In the genomic region with DNA sequence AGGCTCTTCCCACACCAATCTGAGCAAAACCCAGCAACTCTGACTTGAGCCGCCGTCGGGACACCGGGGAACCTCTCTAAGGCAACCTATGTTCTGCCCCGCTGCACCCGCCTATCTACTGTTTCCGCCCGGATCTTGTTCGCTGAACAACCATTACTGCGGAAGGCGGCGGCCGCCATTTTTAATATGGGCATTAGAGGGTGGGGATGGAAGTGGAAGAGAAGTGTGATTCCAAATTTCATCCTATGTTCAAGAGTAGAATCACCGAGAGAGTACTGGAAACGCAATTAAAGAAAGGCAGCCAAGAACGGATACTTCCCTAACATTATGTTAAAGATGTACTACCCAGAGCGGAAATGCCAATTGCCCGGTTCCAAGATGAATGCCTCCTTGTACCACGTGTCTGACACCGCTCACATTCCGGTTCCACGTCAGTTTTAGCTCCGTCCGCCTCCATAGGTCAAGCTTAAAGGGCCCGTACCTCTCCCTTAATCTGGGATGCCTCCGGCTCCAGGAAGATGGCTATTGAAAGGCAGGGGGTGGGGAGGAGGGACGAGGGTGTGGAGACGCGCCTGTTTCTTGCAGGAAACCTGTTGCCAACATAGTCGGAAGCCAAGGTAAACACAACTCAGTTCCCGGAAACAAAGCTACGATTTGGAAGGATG, we compare ENCODE assay signal across 1 cellular context.
TF ChIP-seq lines count a peak whose summit lies in the region.

TSS of gene DPAGT1 (minus strand) at position 95 of the 665 bp plus-strand sequence. CDS start 198 bp downstream, outside the sequence.

TF ChIP-seq in HEK293, 187 proteins besides CTCF, POLR2A, EP300 and RAD21 (continued from another document and continues in another):
- no peak for TF ChIP-seq ZNF416 (tag by site-specific recombination; IDR thresholded peaks at IDR 0.05)
- TF ChIP-seq TCF7L2 (IDR thresholded peaks at IDR 0.05; ENCODE audit: borderline replicate concordance, low read depth, low read length) = no peak
- peak; percentile 19; the same call in 1 of the 2 replicates for TF ChIP-seq OVOL3 (tag by site-specific recombination; IDR thresholded peaks at IDR 0.05)
- TF ChIP-seq ZNF707 (tag by site-specific recombination; IDR thresholded peaks at IDR 0.05) = no peak
- no peak for TF ChIP-seq ZFHX2 (tag by site-specific recombination; conservative IDR thresholded peaks at IDR 0.05)
- no peak for TF ChIP-seq ZIC2 (tag by site-specific recombination; IDR thresholded peaks at IDR 0.05)
- no peak for TF ChIP-seq PRDM1 (tag by site-specific recombination; IDR thresholded peaks at IDR 0.05)
- no peak for TF ChIP-seq ZNF426 (tag by site-specific recombination; IDR thresholded peaks at IDR 0.05)
- TF ChIP-seq BCL6B (tag by site-specific recombination; IDR thresholded peaks at IDR 0.05) = no peak
- peak; percentile 89; the same call in 1 of the 2 replicates for TF ChIP-seq ZNF335 (tag by site-specific recombination; conservative IDR thresholded peaks at IDR 0.05)
- TF ChIP-seq ZNF513 (tag by site-specific recombination; IDR thresholded peaks at IDR 0.05) = no peak
- no peak for TF ChIP-seq ZNF133 (tag by site-specific recombination; IDR thresholded peaks at IDR 0.05)
- TF ChIP-seq, protein P1, sequence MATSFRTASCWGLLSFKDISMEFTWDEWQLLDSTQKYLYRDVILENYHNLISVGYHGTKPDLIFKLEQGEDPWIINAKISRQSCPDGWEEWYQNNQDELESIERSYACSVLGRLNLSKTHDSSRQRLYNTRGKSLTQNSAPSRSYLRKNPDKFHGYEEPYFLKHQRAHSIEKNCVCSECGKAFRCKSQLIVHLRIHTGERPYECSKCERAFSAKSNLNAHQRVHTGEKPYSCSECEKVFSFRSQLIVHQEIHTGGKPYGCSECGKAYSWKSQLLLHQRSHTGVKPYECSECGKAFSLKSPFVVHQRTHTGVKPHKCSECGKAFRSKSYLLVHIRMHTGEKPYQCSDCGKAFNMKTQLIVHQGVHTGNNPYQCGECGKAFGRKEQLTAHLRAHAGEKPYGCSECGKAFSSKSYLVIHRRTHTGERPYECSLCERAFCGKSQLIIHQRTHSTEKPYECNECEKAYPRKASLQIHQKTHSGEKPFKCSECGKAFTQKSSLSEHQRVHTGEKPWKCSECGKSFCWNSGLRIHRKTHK (tag by site-specific recombination; IDR thresholded peaks at IDR 0.05) = no peak
- TF ChIP-seq ZNF830 (tag by site-specific recombination; IDR thresholded peaks at IDR 0.05; ENCODE audit: low read depth) = no peak
- no peak for TF ChIP-seq ZNF768 (tag by site-specific recombination; IDR thresholded peaks at IDR 0.05)
- TF ChIP-seq ZNF571 (tag by site-specific recombination; IDR thresholded peaks at IDR 0.05) = no peak
- TF ChIP-seq ZNF510 (tag by site-specific recombination; IDR thresholded peaks at IDR 0.05; ENCODE audit: insufficient replicate concordance) = no peak
- peak; percentile 83 for TF ChIP-seq ZNF518A (tag by site-specific recombination; conservative IDR thresholded peaks at IDR 0.05; ENCODE audit: low read depth)
- no peak for TF ChIP-seq ZNF350 (tag by site-specific recombination; IDR thresholded peaks at IDR 0.05)
- no peak for TF ChIP-seq ZNF354C (tag by site-specific recombination; IDR thresholded peaks at IDR 0.05; ENCODE audit: borderline replicate concordance, low read depth)
- TF ChIP-seq ZNF404 (tag by site-specific recombination; IDR thresholded peaks at IDR 0.05) = no peak
- TF ChIP-seq ZFP41 (tag by site-specific recombination; IDR thresholded peaks at IDR 0.05; ENCODE audit: borderline replicate concordance) = no peak
- 0 out of 2 replicates have a peak, but pooled peaks have one; percentile 23 for TF ChIP-seq ZFP37 (tag by site-specific recombination; IDR thresholded peaks at IDR 0.05)
- peak; percentile 94 for TF ChIP-seq ZNF580 (tag by site-specific recombination; IDR thresholded peaks at IDR 0.05)
- TF ChIP-seq ZNF202 (tag by site-specific recombination; IDR thresholded peaks at IDR 0.05; ENCODE audit: borderline replicate concordance) = no peak
- TF ChIP-seq ZNF776 (tag by site-specific recombination; IDR thresholded peaks at IDR 0.05; ENCODE audit: borderline replicate concordance) = no peak
- TF ChIP-seq ZNF18 (tag by site-specific recombination; IDR thresholded peaks at IDR 0.05) = no peak
- TF ChIP-seq, protein P2, sequence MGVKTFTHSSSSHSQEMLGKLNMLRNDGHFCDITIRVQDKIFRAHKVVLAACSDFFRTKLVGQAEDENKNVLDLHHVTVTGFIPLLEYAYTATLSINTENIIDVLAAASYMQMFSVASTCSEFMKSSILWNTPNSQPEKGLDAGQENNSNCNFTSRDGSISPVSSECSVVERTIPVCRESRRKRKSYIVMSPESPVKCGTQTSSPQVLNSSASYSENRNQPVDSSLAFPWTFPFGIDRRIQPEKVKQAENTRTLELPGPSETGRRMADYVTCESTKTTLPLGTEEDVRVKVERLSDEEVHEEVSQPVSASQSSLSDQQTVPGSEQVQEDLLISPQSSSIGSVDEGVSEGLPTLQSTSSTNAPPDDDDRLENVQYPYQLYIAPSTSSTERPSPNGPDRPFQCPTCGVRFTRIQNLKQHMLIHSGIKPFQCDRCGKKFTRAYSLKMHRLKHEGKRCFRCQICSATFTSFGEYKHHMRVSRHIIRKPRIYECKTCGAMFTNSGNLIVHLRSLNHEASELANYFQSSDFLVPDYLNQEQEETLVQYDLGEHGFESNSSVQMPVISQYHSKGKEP (tag by site-specific recombination; IDR thresholded peaks at IDR 0.05) = no peak
- no peak for TF ChIP-seq REST (tag by site-specific recombination; IDR thresholded peaks at IDR 0.05)
- no peak for TF ChIP-seq ZNF529 (tag by site-specific recombination; IDR thresholded peaks at IDR 0.05; ENCODE audit: insufficient replicate concordance)
- TF ChIP-seq MEIS1 (CRISPR knock-in tag; IDR thresholded peaks at IDR 0.05; ENCODE audit: borderline replicate concordance) = no peak
- TF ChIP-seq, protein P3, sequence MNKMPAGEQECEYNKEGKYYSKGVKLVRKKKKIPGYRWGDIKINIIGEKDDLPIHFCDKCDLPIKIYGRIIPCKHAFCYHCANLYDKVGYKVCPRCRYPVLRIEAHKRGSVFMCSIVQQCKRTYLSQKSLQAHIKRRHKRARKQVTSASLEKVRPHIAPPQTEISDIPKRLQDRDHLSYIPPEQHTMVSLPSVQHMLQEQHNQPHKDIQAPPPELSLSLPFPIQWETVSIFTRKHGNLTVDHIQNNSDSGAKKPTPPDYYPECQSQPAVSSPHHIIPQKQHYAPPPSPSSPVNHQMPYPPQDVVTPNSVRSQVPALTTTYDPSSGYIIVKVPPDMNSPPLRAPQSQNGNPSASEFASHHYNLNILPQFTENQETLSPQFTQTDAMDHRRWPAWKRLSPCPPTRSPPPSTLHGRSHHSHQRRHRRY (tag by site-specific recombination; IDR thresholded peaks at IDR 0.05) = no peak
- 0 out of 2 replicates have a peak, but pooled peaks have one; percentile 52 for TF ChIP-seq ZNF394 (tag by site-specific recombination; IDR thresholded peaks at IDR 0.05; ENCODE audit: borderline replicate concordance)
- peak; percentile 45; the same call in 1 of the 2 replicates for TF ChIP-seq ZBTB21 (tag by site-specific recombination; IDR thresholded peaks at IDR 0.05)
- no peak for TF ChIP-seq HOXC10 (CRISPR knock-in tag; IDR thresholded peaks at IDR 0.05)
- no peak for TF ChIP-seq SALL2 (tag by site-specific recombination; IDR thresholded peaks at IDR 0.05; ENCODE audit: borderline replicate concordance)
